Comparison of ENCODE assay signal across 8 cellular contexts in the genomic region with DNA sequence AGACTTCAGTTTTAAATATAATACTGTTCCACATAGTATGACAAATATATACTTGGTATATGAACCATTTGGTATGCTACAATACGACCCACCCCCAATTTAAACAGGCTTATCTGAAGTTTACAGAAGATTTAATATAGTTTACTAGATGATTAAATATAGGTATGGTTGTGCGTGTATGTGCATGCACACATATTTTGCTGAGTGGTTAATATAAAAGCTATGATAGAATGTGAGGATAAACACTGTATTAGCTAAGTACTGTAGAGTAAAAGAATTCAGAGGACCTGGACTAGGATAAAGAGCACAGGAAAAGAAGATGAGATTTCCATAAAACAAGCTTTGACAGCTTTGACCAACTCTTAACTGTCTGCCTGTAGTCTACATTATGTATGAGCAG.
"Had no signal": no experiment of that assay in that cellular context is flagged by ENCODE, and none has a peak within 500 bp of the region (broad histone marks: within the 10 kb centered on the region; RNA-seq: fewer than 3 reads in every experiment).

No MANE protein-coding gene starts in this region.

- H3K36me3 ChIP-seq: HAP-1 had no signal

- H3K4me3 ChIP-seq: GM23248, HAP-1 had no signal

- DNase-seq: GM23248, GOT3, H7, HFFc6 had no signal

- FAIRE-seq: HepG2 had no signal

- H3K27ac Mint-ChIP-seq: HFFc6 had no signal

- H3K4me3 Mint-ChIP-seq: HFFc6, IgD-negative memory B cell had no signal

- H3K27me3 Mint-ChIP-seq: IgD-negative memory B cell had no signal

- H3K9me3 Mint-ChIP-seq: HFFc6, IgD-negative memory B cell had no signal

- ATAC-seq: HCT116, HepG2 had no signal
